In genomic region chr20:17956099-17956685, GRCh38 we compare ENCODE assay signal across 15 cellular contexts. TPM values are rescaled to one million over a fixed set of nuclear protein-coding genes. Genes with fewer than 3 reads are reported as not detected.
DNase-seq lines count a peak whose midpoint lies in the region; ATAC-seq and TF ChIP-seq lines count a peak whose summit lies in the region.
"Had no signal": no experiment of that assay in that cellular context is flagged by ENCODE, and none has a peak within 500 bp of the region (broad histone marks: within the 10 kb centered on the region; RNA-seq: fewer than 3 reads in every experiment).

No MANE protein-coding gene starts in this region.

- no peak for TF ChIP-seq POLR2A in esophagus muscularis mucosa (IDR thresholded peaks at IDR 0.05; ENCODE audit: low read depth)

- DNase-seq in activated CD8-positive, alpha-beta memory T cell treated with anti-CD3 and anti-CD28 coated beads, Interleukin-2, amount 50 U/mL, for 48 hours: peak; percentile 37
- no peak for DNase-seq in activated CD8-positive, alpha-beta memory T cell treated with anti-CD3 and anti-CD28 coated beads for 24 hours
- DNase-seq in OCI-LY7 (ENCODE audit: low spot score) (peak; percentile 80), esophagus muscularis mucosa (ENCODE audit: extremely low spot score) (no peak), GM10248 (ENCODE audit: extremely low spot score) (no peak), SIG-M5 (lab: John Stamatoyannopoulos, UW) (no peak), cardiac septum (ENCODE audit: low spot score) (no peak)
- DNase-seq: activated CD4-positive, alpha-beta T cell treated with anti-CD3 and anti-CD28 coated beads for 48 hours; cerebellar nuclear complex; NCI-H1417 treated with DMSO at 0.1 percent for 48 hours; nucleus accumbens had no signal

- peaks cover 100% of the 10 kb centered on the region for H3K36me3 ChIP-seq in OCI-LY7 (ENCODE audit: insufficient read depth, low read length)
- H3K36me3 ChIP-seq in esophagus muscularis mucosa: peaks cover 8 to 52% (median 42%) of the 10 kb centered on the region in 4 donors

- H3K4me3 Mint-ChIP-seq in stimulated activated memory B cell treated with anti-CD40 and anti-IgM and Interleukin-4, amounts not matched to agents 10 μg/mL and 1 μg/mL and 100 μg/mL, for 72 hours: peak overlapping the region; percentile 54

- no peaks in the 10 kb centered on the region for H3K27me3 Mint-ChIP-seq in stimulated activated memory B cell treated with anti-CD40 and anti-IgM and Interleukin-4, amounts not matched to agents 10 μg/mL and 1 μg/mL and 100 μg/mL, for 72 hours

- H3K4me3 ChIP-seq in OCI-LY7 (ENCODE audit: low read depth, low read length, poor library complexity, severe bottlenecking): peak overlapping the region; percentile 58
- no peak overlapping the region for H3K4me3 ChIP-seq in esophagus muscularis mucosa
- H3K4me3 ChIP-seq: lung, tibial nerve had no signal

- 82% methylated on average over 8 of the region's 8 CpGs for WGBS in esophagus muscularis mucosa

- no peaks in the 10 kb centered on the region for H3K9me3 Mint-ChIP-seq in stimulated activated memory B cell treated with anti-CD40 and anti-IgM and Interleukin-4, amounts not matched to agents 10 μg/mL and 1 μg/mL and 100 μg/mL, for 72 hours
- H3K9me3 Mint-ChIP-seq: activated naive CD4-positive, alpha-beta T cell treated with anti-CD3 and anti-CD28 coated beads, Interleukin-2, amount 50 U/mL, for 72 hours had no signal

- peak overlapping the region; percentile 82 for H3K27ac ChIP-seq in OCI-LY7 (ENCODE audit: low read depth, low read length, poor library complexity, severe bottlenecking)
- peak overlapping the region; percentile 3 to 79 (median 76) for H3K27ac ChIP-seq in esophagus muscularis mucosa (replicated peaks in 1 of 4)
- H3K27ac ChIP-seq: tibial nerve had no signal

- TF ChIP-seq EP300 in esophagus muscularis mucosa (IDR thresholded peaks at IDR 0.05): no peak

- H3K9me2 ChIP-seq in OCI-LY7 (ENCODE audit: insufficient read depth, low read length): no peaks in the 10 kb centered on the region

- H3K4me2 ChIP-seq in OCI-LY7 (ENCODE audit: low read length): peak overlapping the region; percentile 80

- peak overlapping the region; percentile 35 for H3K27ac Mint-ChIP-seq in stimulated activated memory B cell treated with anti-CD40 and anti-IgM and Interleukin-4, amounts not matched to agents 10 μg/mL and 1 μg/mL and 100 μg/mL, for 72 hours

- H3K27me3 ChIP-seq in esophagus muscularis mucosa: no peaks in the 10 kb centered on the region
- H3K27me3 ChIP-seq: tibial nerve had no signal

- peaks cover 100% of the 10 kb centered on the region for H3K79me2 ChIP-seq in OCI-LY7 (ENCODE audit: insufficient read depth, low read depth, low read length)

- BruUV-seq in OCI-LY7 (replicated peaks; lab: Mats Ljungman, UMichigan): no TSS peak

- peak; percentile 51 for ATAC-seq in stimulated activated memory B cell treated with anti-CD40 and anti-IgM and Interleukin-4, amounts not matched to agents 10 μg/mL and 1 μg/mL and 100 μg/mL, for 72 hours

- H4K20me1 ChIP-seq in OCI-LY7 (ENCODE audit: insufficient read depth, low read length): peaks cover 68% of the 10 kb centered on the region

- peaks cover 83% of the 10 kb centered on the region for H3K4me1 Mint-ChIP-seq in stimulated activated memory B cell treated with anti-CD40 and anti-IgM and Interleukin-4, amounts not matched to agents 10 μg/mL and 1 μg/mL and 100 μg/mL, for 72 hours

- H3K36me3 Mint-ChIP-seq in stimulated activated memory B cell treated with anti-CD40 and anti-IgM and Interleukin-4, amounts not matched to agents 10 μg/mL and 1 μg/mL and 100 μg/mL, for 72 hours: peaks cover 64% of the 10 kb centered on the region

- CTCF ChIA-PET in OCI-LY7 (lab: Charles Lee; ENCODE audit: unreplicated experiment) (no interaction called here), GM10248 (lab: Yijun Ruan, JAX) (interaction anchor here (0.9 to 7.8 kb wide), 8 partner anchors 9 to 275 kb away, joined by 3 to 69 read pairs (median 6); partner anchors contain the start of genes MGME1, RRBP1 and SNX5)

- no peak overlapping the region for H2AFZ ChIP-seq in OCI-LY7 (ENCODE audit: low read length)

- intact Hi-C loops in OCI-LY7 (cut with micrococcal nuclease; ENCODE audit: unreplicated experiment): loop anchor here (2.0 kb wide), 1 partner anchor 17 kb away; no protein-coding TSS in a partner anchor
- intact Hi-C loops in esophagus muscularis mucosa (cut with DNase I): no loop called here
- intact Hi-C loops in cardiac septum (cut with DNase I): no loop called here

- POLR2A ChIA-PET in OCI-LY7 (lab: Charles Lee) (interaction anchor here (0.6 to 4.5 kb wide), 18 partner anchors 10 to 440 kb away, joined by 3 to 47 read pairs (median 4); partner anchors contain the start of genes DSTN, RRBP1 and SNX5), GM10248 (lab: Yijun Ruan, JAX) (interaction anchor here (0.7 to 2.0 kb wide), 3 partner anchors 9 to 19 kb away, joined by 5 to 12 read pairs (median 8); partner anchors contain the start of gene SNX5)

- H3K4me1 ChIP-seq in OCI-LY7 (ENCODE audit: insufficient read depth, low read length, poor library complexity, severe bottlenecking) (peaks cover 83% of the 10 kb centered on the region), esophagus muscularis mucosa (peaks cover 38 to 65% (median 58%) of the 10 kb centered on the region in 4 donors)

- TF ChIP-seq CTCF in OCI-LY7 (conservative IDR thresholded peaks at IDR 0.05; ENCODE audit: low read length) (no peak), esophagus muscularis mucosa (IDR thresholded peaks at IDR 0.05) (no peak), GM10248 (IDR thresholded peaks at IDR 0.05; ENCODE audit: control extremely low read depth, extremely low read depth, low read depth, missing control alignments) (no peak)

- H3K9me3 ChIP-seq in OCI-LY7 (ENCODE audit: low read length): peaks cover 7% of the 10 kb centered on the region; the same call in 1 of the 2 replicates
- no peaks in the 10 kb centered on the region for H3K9me3 ChIP-seq in esophagus muscularis mucosa
- H3K9me3 ChIP-seq: tibial nerve had no signal

RNA-seq across cellular contexts. Expression of gene SNX5, which starts 12.4 kb away (rescaled TPM):
- total RNA-seq in OCI-LY7 (2014; rRNA removed; shearing (Covaris generic)): 183 and 204 TPM in 2 replicates
- 263 and 274 TPM in 2 replicates for total RNA-seq in OCI-LY7 (2022)
- 10 to 100 TPM; 58.3 to 67.3 (median 63.9) TPM for total RNA-seq in esophagus muscularis mucosa
- total RNA-seq in cardiac septum: 42.1 TPM

RNA-seq across cellular contexts. Expression of gene MGME1, which starts 12.6 kb away (rescaled TPM):
- total RNA-seq in OCI-LY7 (2014; rRNA removed; shearing (Covaris generic)): 46.6 and 47.8 TPM in 2 replicates
- total RNA-seq in OCI-LY7 (2022) (75.6 and 80.1 TPM in 2 replicates), esophagus muscularis mucosa (1 to 10 TPM; 5.2 to 6.5 (median 6.0) TPM), cardiac septum (9.5 TPM)

Comparison
In these comparisons a context has a peak if more than half of its experiments do, and no peak if none do; other contexts are left out.
1. DNase-seq: peak in activated CD8-positive, alpha-beta memory T cell treated with anti-CD3 and anti-CD28 coated beads, Interleukin-2, amount 50 U/mL, for 48 hours (single experiment) and OCI-LY7 (single experiment); none in activated CD8-positive, alpha-beta memory T cell treated with anti-CD3 and anti-CD28 coated beads for 24 hours (single experiment), esophagus muscularis mucosa (single experiment), GM10248 (single experiment), SIG-M5 (single experiment) and cardiac septum (single experiment).